24 cellular contexts compared by ENCODE assay signal in the genomic region with DNA sequence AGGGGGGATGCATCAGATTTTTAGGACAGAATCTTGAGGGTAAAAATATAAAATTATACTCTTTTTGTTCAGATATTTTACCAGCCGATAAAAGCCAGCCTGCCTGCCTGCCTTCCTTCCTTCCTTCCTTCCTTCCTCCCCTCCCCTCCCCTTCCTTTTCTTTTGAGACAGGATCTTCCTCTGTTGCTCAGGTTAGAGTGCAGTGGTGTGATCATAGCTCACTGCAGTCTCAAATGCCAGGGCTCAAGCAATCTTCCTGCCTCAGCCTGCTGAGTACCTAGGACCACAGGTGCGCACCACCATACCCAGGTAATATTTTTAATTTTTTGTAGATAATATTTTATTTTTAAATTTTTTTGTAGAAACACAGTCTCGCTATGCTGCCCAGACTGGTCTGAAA.
"Had no signal": no experiment of that assay in that cellular context is flagged by ENCODE, and none has a peak within 500 bp of the region (broad histone marks: within the 10 kb centered on the region; RNA-seq: fewer than 3 reads in every experiment).

No MANE protein-coding gene starts in this region.

- H3K27ac ChIP-seq: colonic mucosa, coronary artery, dorsolateral prefrontal cortex, epithelial cell of prostate, esophagus muscularis mucosa, esophagus squamous epithelium, foreskin keratinocyte, gastrocnemius medialis, gastroesophageal sphincter, heart left ventricle, heart right ventricle had no signal

- H3K27me3 ChIP-seq: colonic mucosa, dorsolateral prefrontal cortex, esophagus muscularis mucosa, esophagus squamous epithelium, foreskin keratinocyte, gastrocnemius medialis, gastroesophageal sphincter, heart left ventricle, heart right ventricle had no signal

- DNase-seq: colonic mucosa; cortex of kidney; dermis blood vessel endothelial cell; dorsolateral prefrontal cortex; effector CD4-positive, alpha-beta T cell; effector CD8-positive, alpha-beta T cell; effector memory CD4-positive, alpha-beta T cell; effector memory CD8-positive, alpha-beta T cell; endodermal cell; erythroblast; esophagus squamous epithelium; foreskin fibroblast; foreskin keratinocyte; foreskin melanocyte; gastrocnemius medialis; glutamatergic neuron; head of caudate nucleus; heart left ventricle; heart right ventricle had no signal

- H3K4me3 ChIP-seq: colonic mucosa, coronary artery, dorsolateral prefrontal cortex, esophagus muscularis mucosa, esophagus squamous epithelium, gastrocnemius medialis, gastroesophageal sphincter, heart left ventricle, heart right ventricle had no signal

- H3K9me3 ChIP-seq: colonic mucosa, esophagus muscularis mucosa, esophagus squamous epithelium, gastrocnemius medialis, gastroesophageal sphincter, heart left ventricle had no signal

- H3K4me1 ChIP-seq: colonic mucosa, esophagus muscularis mucosa, esophagus squamous epithelium, foreskin keratinocyte, gastrocnemius medialis, gastroesophageal sphincter, heart left ventricle, heart right ventricle had no signal

- H3K36me3 ChIP-seq: colonic mucosa, esophagus muscularis mucosa, esophagus squamous epithelium, gastrocnemius medialis, gastroesophageal sphincter, heart left ventricle, heart right ventricle had no signal

- ATAC-seq: effector memory CD8-positive, alpha-beta T cell; esophagus mucosa; foreskin keratinocyte; gastrocnemius medialis; gastroesophageal sphincter; heart left ventricle; heart right ventricle had no signal
